ENCODE assay signal across 8 cellular contexts in genomic region chr20:62142252-62143117, GRCh38. TPM values are rescaled to one million over a fixed set of nuclear protein-coding genes. Genes with fewer than 3 reads are reported as not detected.
DNase-seq lines count a peak whose midpoint lies in the region; ATAC-seq and TF ChIP-seq lines count a peak whose summit lies in the region.

No MANE protein-coding gene starts in this region.

- H3K79me2 ChIP-seq in ACC112 (ENCODE audit: control insufficient read depth, insufficient read depth, low read length, unreplicated experiment): peaks cover 80% of the 10 kb centered on the region

- no peaks in the 10 kb centered on the region for H3K27me3 Mint-ChIP-seq in activated CD4-positive, alpha-beta memory T cell treated with anti-CD3 and anti-CD28 coated beads, Interleukin-2, amount 10 ng/mL, durations not matched to agents 7 days and 5 days
- H3K27me3 Mint-ChIP-seq in glutamatergic neuron (ENCODE audit: unreplicated experiment): peaks cover 21% of the 10 kb centered on the region

- peaks cover 55% of the 10 kb centered on the region for H3K4me1 Mint-ChIP-seq in activated CD4-positive, alpha-beta memory T cell treated with anti-CD3 and anti-CD28 coated beads, Interleukin-2, amount 10 ng/mL, durations not matched to agents 7 days and 5 days
- H3K4me1 Mint-ChIP-seq in glutamatergic neuron (ENCODE audit: low read depth, unreplicated experiment): peaks cover 23% of the 10 kb centered on the region

- H3K27me3 ChIP-seq in ACC112 (ENCODE audit: insufficient read depth, low read length): no peaks in the 10 kb centered on the region

- CTCF ChIA-PET in activated CD4-positive, alpha-beta memory T cell treated with anti-CD3 and anti-CD28 coated beads, Interleukin-2, amount 10 ng/mL, durations not matched to agents 7 days and 5 days (lab: Charles Lee): interaction anchor here (1.1 to 1.8 kb wide), 4 partner anchors 9 to 132 kb away, joined by 3 to 14 read pairs (median 6); partner anchors contain the start of gene LSM14B

- no peaks in the 10 kb centered on the region for H3K9me3 Mint-ChIP-seq in activated CD4-positive, alpha-beta memory T cell treated with anti-CD3 and anti-CD28 coated beads, Interleukin-2, amount 10 ng/mL, durations not matched to agents 7 days and 5 days
- peaks cover 29% of the 10 kb centered on the region for H3K9me3 Mint-ChIP-seq in glutamatergic neuron (ENCODE audit: unreplicated experiment)

- H3K4me1 ChIP-seq in ACC112 (ENCODE audit: control insufficient read depth, insufficient read depth, low read length, unreplicated experiment): peaks cover 18% of the 10 kb centered on the region

- peak overlapping the region; percentile 90 for H3K27ac Mint-ChIP-seq in activated CD4-positive, alpha-beta memory T cell treated with anti-CD3 and anti-CD28 coated beads, Interleukin-2, amount 10 ng/mL, durations not matched to agents 7 days and 5 days
- H3K27ac Mint-ChIP-seq in glutamatergic neuron (ENCODE audit: unreplicated experiment): peak overlapping the region; percentile 95

- peak overlapping the region; percentile 83 for H3K4me3 ChIP-seq in ACC112 (ENCODE audit: low read depth, low read length)
- H3K4me3 ChIP-seq in retinal pigment epithelial cell (ENCODE audit: low read length): peak overlapping the region; percentile 82

- ATAC-seq in GM18907 (IDR thresholded peaks at IDR 0.05; ENCODE audit: unreplicated experiment) (peak; percentile 28), HG03175 (IDR thresholded peaks at IDR 0.05; ENCODE audit: unreplicated experiment) (peak; percentile 8)

- POLR2A ChIA-PET in activated CD4-positive, alpha-beta memory T cell treated with anti-CD3 and anti-CD28 coated beads, Interleukin-2, amount 10 ng/mL, durations not matched to agents 7 days and 5 days (lab: Charles Lee): interaction anchor here (0.6 to 4.4 kb wide), 9 partner anchors 9 to 160 kb away, joined by 3 to 60 read pairs (median 3); partner anchors contain the start of genes ADRM1, LSM14B, MTG2 and TAF4

- TF ChIP-seq CTCF in glutamatergic neuron (IDR thresholded peaks at IDR 0.05; ENCODE audit: partially characterized antibody, unreplicated experiment) (no peak), retinal pigment epithelial cell (conservative IDR thresholded peaks at IDR 0.05; ENCODE audit: low read depth, low read length) (no peak)

- H3K36me3 ChIP-seq in ACC112 (ENCODE audit: insufficient read depth, low read length): peaks cover 25% of the 10 kb centered on the region

- peaks cover 52% of the 10 kb centered on the region for H3K36me3 Mint-ChIP-seq in activated CD4-positive, alpha-beta memory T cell treated with anti-CD3 and anti-CD28 coated beads, Interleukin-2, amount 10 ng/mL, durations not matched to agents 7 days and 5 days (ENCODE audit: low read depth)
- H3K36me3 Mint-ChIP-seq in glutamatergic neuron (ENCODE audit: unreplicated experiment): peaks cover 5% of the 10 kb centered on the region

- peak overlapping the region; percentile 89 for H2AFZ ChIP-seq in ACC112 (ENCODE audit: low read length, unreplicated experiment)

- DNase-seq in activated CD4-positive, alpha-beta memory T cell treated with anti-CD3 and anti-CD28 coated beads, Interleukin-2, amount 10 ng/mL, durations not matched to agents 7 days and 5 days: peak; percentile 28
- DNase-seq in glutamatergic neuron: peak; percentile 56
- DNase-seq in retinal pigment epithelial cell (ENCODE audit: low read depth): no peak
- no peak for DNase-seq in NCI-H2081 treated with DMSO at 0.1 percent for 48 hours (lab: John Stamatoyannopoulos, UW)
- DNase-seq in DMS114 treated with DMSO at 0.1 percent for 48 hours (lab: John Stamatoyannopoulos, UW; ENCODE audit: unreplicated experiment): no peak

- H3K4me3 Mint-ChIP-seq in activated CD4-positive, alpha-beta memory T cell treated with anti-CD3 and anti-CD28 coated beads, Interleukin-2, amount 10 ng/mL, durations not matched to agents 7 days and 5 days: peak overlapping the region; percentile 89
- peak overlapping the region; percentile 98 for H3K4me3 Mint-ChIP-seq in glutamatergic neuron (ENCODE audit: unreplicated experiment)

- H3K27ac ChIP-seq in ACC112 (ENCODE audit: low read depth, low read length): peak overlapping the region; percentile 80

RNA-seq across cellular contexts. Expression of gene PSMA7, which starts 0.7 kb away (rescaled TPM):
- 100 to 1,000 TPM; 243 to 246 TPM for total RNA-seq in activated CD4-positive, alpha-beta memory T cell treated with anti-CD3 and anti-CD28 coated beads, Interleukin-2, amount 10 ng/mL, durations not matched to agents 7 days and 5 days
- total RNA-seq in glutamatergic neuron (ENCODE audit: unreplicated experiment): 289 TPM

RNA-seq across cellular contexts. Expression of gene SS18L1, which starts 1.1 kb away (rescaled TPM):
- total RNA-seq in activated CD4-positive, alpha-beta memory T cell treated with anti-CD3 and anti-CD28 coated beads, Interleukin-2, amount 10 ng/mL, durations not matched to agents 7 days and 5 days: 10 to 100 TPM; 15.1 to 16.7 TPM
- total RNA-seq in glutamatergic neuron (ENCODE audit: unreplicated experiment): 50.4 TPM

RNA-seq across cellular contexts. Expression of gene LSM14B, which starts 20.2 kb away (rescaled TPM):
- 10 to 100 TPM; 38.9 to 39.0 TPM for total RNA-seq in activated CD4-positive, alpha-beta memory T cell treated with anti-CD3 and anti-CD28 coated beads, Interleukin-2, amount 10 ng/mL, durations not matched to agents 7 days and 5 days
- total RNA-seq in glutamatergic neuron (ENCODE audit: unreplicated experiment): 73.6 TPM

RNA-seq across cellular contexts. Expression of gene MTG2, which starts 40.3 kb away (rescaled TPM):
- total RNA-seq in activated CD4-positive, alpha-beta memory T cell treated with anti-CD3 and anti-CD28 coated beads, Interleukin-2, amount 10 ng/mL, durations not matched to agents 7 days and 5 days: 10 to 100 TPM; 25.6 to 27.2 TPM
- total RNA-seq in glutamatergic neuron (ENCODE audit: unreplicated experiment): 27.1 TPM

Comparison
In these comparisons a context has a peak if more than half of its experiments do, and no peak if none do; other contexts are left out.
1. DNase-seq: peak in activated CD4-positive, alpha-beta memory T cell treated with anti-CD3 and anti-CD28 coated beads, Interleukin-2, amount 10 ng/mL, durations not matched to agents 7 days and 5 days (single experiment) and glutamatergic neuron (single experiment); none in retinal pigment epithelial cell (single experiment), NCI-H2081 treated with DMSO at 0.1 percent for 48 hours (single experiment) and DMS114 treated with DMSO at 0.1 percent for 48 hours (single experiment).